ENCODE assay signal across 1 cellular context in genomic region chr7:149856-150636, GRCh38.
TF ChIP-seq lines count a peak whose summit lies in the region.

No MANE protein-coding gene starts in this region.

TF ChIP-seq in WTC11, 78 proteins besides CTCF, POLR2A, EP300 and RAD21 (continued from another document):
- TF ChIP-seq ZNF425 (CRISPR knock-in tag; conservative IDR thresholded peaks at IDR 0.05) (no peak), ATF1 (CRISPR knock-in tag; IDR thresholded peaks at IDR 0.05) (no peak), NFYB (CRISPR knock-in tag; conservative IDR thresholded peaks at IDR 0.05; ENCODE audit: low read depth) (no peak), STAT6 (CRISPR knock-in tag; conservative IDR thresholded peaks at IDR 0.05; ENCODE audit: low read depth) (no peak), ZNF121 (CRISPR knock-in tag; IDR thresholded peaks at IDR 0.05) (no peak)
